Comparison of ENCODE assay signal across 9 cellular contexts in genomic region chr6:79070206-79070825, GRCh38. TPM values are rescaled to one million over a fixed set of nuclear protein-coding genes. Genes with fewer than 3 reads are reported as not detected.
DNase-seq lines count a peak whose midpoint lies in the region; ATAC-seq and TF ChIP-seq lines count a peak whose summit lies in the region.
"Had no signal": no experiment of that assay in that cellular context is flagged by ENCODE, and none has a peak within 500 bp of the region (broad histone marks: within the 10 kb centered on the region; RNA-seq: fewer than 3 reads in every experiment).

No MANE protein-coding gene starts in this region.

- no peaks in the 10 kb centered on the region; the same call in 1 of the 2 replicates for H4K20me1 ChIP-seq in KMS-11 (ENCODE audit: insufficient read depth)

- H3K4me3 ChIP-seq in KMS-11 (IDR thresholded peaks at IDR 0.05; ENCODE audit: insufficient read depth, low read depth, low read length): no peak overlapping the region
- no peak overlapping the region for H3K4me3 ChIP-seq in esophagus squamous epithelium
- no peak overlapping the region for H3K4me3 ChIP-seq in Peyer's patch

- H3K4me1 ChIP-seq in KMS-11 (ENCODE audit: low read depth, poor library complexity, severe bottlenecking) (peaks cover 63% of the 10 kb centered on the region), esophagus squamous epithelium (peaks cover 0 to 59% (median 10%) of the 10 kb centered on the region in 3 donors), Peyer's patch (peaks cover 0 to 3% (median 0%) of the 10 kb centered on the region in 4 donors)

- TF ChIP-seq CTCF in KMS-11 (conservative IDR thresholded peaks at IDR 0.05; ENCODE audit: low read depth, low read length) (no peak), esophagus squamous epithelium (IDR thresholded peaks at IDR 0.05) (no peak), Peyer's patch (IDR thresholded peaks at IDR 0.05) (no peak)

- TF ChIP-seq POLR2A in esophagus squamous epithelium (IDR thresholded peaks at IDR 0.05) (no peak), Peyer's patch (IDR thresholded peaks at IDR 0.05) (no peak)

- intact Hi-C loops in esophagus squamous epithelium (cut with DNase I): no loop called here

- no peaks in the 10 kb centered on the region for H3K27me3 ChIP-seq in KMS-11 (ENCODE audit: insufficient read depth, low read depth)
- H3K27me3 ChIP-seq in esophagus squamous epithelium: no peaks in the 10 kb centered on the region
- no peaks in the 10 kb centered on the region for H3K27me3 ChIP-seq in Peyer's patch

- peaks cover 58% of the 10 kb centered on the region for H3K79me2 ChIP-seq in KMS-11 (ENCODE audit: insufficient read depth, low read depth)

- 71 to 74% methylated on average over 5 of the region's 5 CpGs for WGBS in esophagus squamous epithelium, 2 donors

- H2AFZ ChIP-seq in KMS-11 (ENCODE audit: low read depth): no peak overlapping the region

- H3K4me2 ChIP-seq in KMS-11: peak overlapping the region; percentile 73

- H3K9me3 ChIP-seq in esophagus squamous epithelium: no peaks in the 10 kb centered on the region
- no peaks in the 10 kb centered on the region for H3K9me3 ChIP-seq in Peyer's patch

- ATAC-seq in GM18907 (IDR thresholded peaks at IDR 0.05; ENCODE audit: unreplicated experiment) (peak; percentile 80), HG02571 (IDR thresholded peaks at IDR 0.05; ENCODE audit: unreplicated experiment) (peak; percentile 69)

- peak; percentile 10 for DNase-seq in renal cortical epithelial cell (ENCODE audit: low read depth)
- no peak for DNase-seq in NOMO-1 treated with dmso at 0.1 percent for 144 hours (lab: John Stamatoyannopoulos, UW; ENCODE audit: unreplicated experiment)
- no peak for DNase-seq in esophagus squamous epithelium (lab: John Stamatoyannopoulos, UW)
- DNase-seq in Peyer's patch: no peak
- DNase-seq: GOT3, NCI-H748 treated with DMSO at 0.1 percent for 48 hours had no signal

- H3K36me3 ChIP-seq in KMS-11 (ENCODE audit: insufficient read depth) (no peaks in the 10 kb centered on the region), esophagus squamous epithelium (no peaks in the 10 kb centered on the region), Peyer's patch (no peaks in the 10 kb centered on the region)

- H3K27ac ChIP-seq in KMS-11 (peak overlapping the region; percentile 20; the same call in 1 of the 2 replicates), esophagus squamous epithelium (no peak overlapping the region), Peyer's patch (no peak overlapping the region)

- no peak overlapping the region for H3K9ac ChIP-seq in KMS-11

RNA-seq across cellular contexts. Expression of gene PHIP, which starts 7.7 kb away (rescaled TPM):
- total RNA-seq in renal cortical epithelial cell: 15.1 and 36.9 TPM in 2 replicates
- total RNA-seq in esophagus squamous epithelium: 10 to 100 TPM; 11.5 to 24.0 (median 17.1) TPM
- 10 to 100 TPM; 20.2 to 65.2 (median 25.1) TPM for total RNA-seq in Peyer's patch
